Comparison of ENCODE assay signal across 20 cellular contexts in the genomic region with DNA sequence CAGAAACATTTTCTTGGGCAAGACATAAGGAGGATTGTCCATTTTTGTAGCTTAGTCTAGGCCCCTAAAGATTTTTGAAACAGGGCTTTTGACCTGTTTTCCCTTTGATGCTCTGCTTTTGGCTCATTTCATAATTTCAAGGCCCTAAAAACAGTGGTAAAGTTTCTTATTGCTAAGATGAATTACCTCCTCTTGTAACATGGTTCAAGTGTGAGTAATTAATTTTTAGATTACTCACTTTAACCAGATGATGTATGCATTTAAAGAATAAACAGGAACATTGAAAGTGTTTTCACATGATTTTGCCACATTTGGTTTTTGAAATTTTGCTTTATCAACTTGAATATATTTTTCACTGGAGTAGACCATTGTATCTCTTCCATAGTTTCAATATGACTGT. TPM values are rescaled to one million over a fixed set of nuclear protein-coding genes. Genes with fewer than 3 reads are reported as not detected.
A peak's percentile ranks its signal among the peaks of the same experiment; 100 is the strongest.
DNase-seq lines count a peak whose midpoint lies in the region; ATAC-seq and TF ChIP-seq lines count a peak whose summit lies in the region.
"Had no signal": no experiment of that assay in that cellular context is flagged by ENCODE, and none has a peak within 500 bp of the region (broad histone marks: within the 10 kb centered on the region; RNA-seq: fewer than 3 reads in every experiment).

No MANE protein-coding gene starts in this region.

- H2AFZ ChIP-seq in OCI-LY1 (ENCODE audit: low read length), result no peak overlapping the region
- H2AFZ ChIP-seq: GM23248 had no signal

- H3F3A ChIP-seq in OCI-LY1 (ENCODE audit: insufficient read depth, low read length), result no peaks in the 10 kb centered on the region

- peaks cover 0 to 9% (median 0%) of the 10 kb centered on the region in 11 experiments; a peak in 1 of 22 replicates for H3K27me3 ChIP-seq in BLaER1 treated with 17β-estradiol and CSF1 and Interleukin-3, amounts not matched to agents 10 nM and 100 nM
- no peaks in the 10 kb centered on the region for H3K27me3 ChIP-seq in OCI-LY1 (ENCODE audit: insufficient read depth, low read length)
- H3K27me3 ChIP-seq: BE2C had no signal

- in situ Hi-C loops in GM13977 (cut with MboI; ENCODE audit: low pct_unique_long_range_greater_than_20kb, low sequenced_read_pairs, unreplicated experiment), result no loop called here

- H3K79me2 ChIP-seq in OCI-LY1 (ENCODE audit: insufficient read depth, low read length), result peaks cover 3% of the 10 kb centered on the region; the same call in 1 of the 2 replicates

- peak; percentile 46 for ATAC-seq in stimulated activated effector memory CD8-positive, alpha-beta T cell treated with anti-CD3 and anti-CD28 coated beads, Interleukin-12 subunit alpha, Interleukin-12 subunit beta, amount 100 ng/mL, for 72 hours
- ATAC-seq: GM12878, K562 had no signal

- H4K20me1 ChIP-seq in BLaER1 treated with 17β-estradiol and CSF1 and Interleukin-3, amounts not matched to agents 10 nM and 100 nM, result no peaks in the 10 kb centered on the region
- no peaks in the 10 kb centered on the region for H4K20me1 ChIP-seq in OCI-LY1 (ENCODE audit: insufficient read depth, low read length)

- no peaks in the 10 kb centered on the region for H3K9me3 Mint-ChIP-seq in stimulated activated effector memory CD8-positive, alpha-beta T cell treated with anti-CD3 and anti-CD28 coated beads, Interleukin-12 subunit alpha, Interleukin-12 subunit beta, amount 100 ng/mL, for 72 hours
- H3K9me3 Mint-ChIP-seq: CD14-positive monocyte; CD4-positive, alpha-beta memory T cell had no signal

- H3K9me2 ChIP-seq in OCI-LY1 (ENCODE audit: low read depth, low read length), result no peaks in the 10 kb centered on the region

- H3K4me2 ChIP-seq in BLaER1 treated with 17β-estradiol and CSF1 and Interleukin-3, amounts not matched to agents 10 nM and 100 nM, result peak overlapping the region; percentile 80 to 97 (median 90)
- H3K4me2 ChIP-seq in OCI-LY1 (ENCODE audit: low read length), result peak overlapping the region; percentile 73

- peaks cover 59 to 96% (median 67%) of the 10 kb centered on the region in 10 experiments for H3K4me1 ChIP-seq in BLaER1 treated with 17β-estradiol and CSF1 and Interleukin-3, amounts not matched to agents 10 nM and 100 nM
- peaks cover 54% of the 10 kb centered on the region for H3K4me1 ChIP-seq in OCI-LY1 (ENCODE audit: insufficient read depth, low read length, severe bottlenecking)
- H3K4me1 ChIP-seq: BE2C had no signal

- DNase-seq in Jurkat, Clone E6-1 (ENCODE audit: low read depth, low spot score), result no peak
- DNase-seq in stimulated activated effector memory CD8-positive, alpha-beta T cell treated with anti-CD3 and anti-CD28 coated beads, Interleukin-12 subunit alpha, Interleukin-12 subunit beta, amount 100 ng/mL, for 72 hours (ENCODE audit: low spot score in 2 of 2), result no peak
- DNase-seq in GM13977 (ENCODE audit: low spot score), result no peak
- no peak for DNase-seq in activated CD4-positive, alpha-beta T cell treated with anti-CD3 and anti-CD28 coated beads for 1 hour
- no peak for DNase-seq in DMS79 treated with DMSO at 0.1 percent for 48 hours (lab: John Stamatoyannopoulos, UW)
- DNase-seq in GOT3 (lab: John Stamatoyannopoulos, UW), result no peak
- DNase-seq: ACHN; BE2C; CD4-positive, alpha-beta memory T cell; DMS153; DMS79; EL; GM23248; HCEC 1CT had no signal

- no peaks in the 10 kb centered on the region for H3K36me3 Mint-ChIP-seq in stimulated activated effector memory CD8-positive, alpha-beta T cell treated with anti-CD3 and anti-CD28 coated beads, Interleukin-12 subunit alpha, Interleukin-12 subunit beta, amount 100 ng/mL, for 72 hours
- H3K36me3 Mint-ChIP-seq: CD4-positive, alpha-beta memory T cell had no signal

- H3K9me3 ChIP-seq in BLaER1 treated with 17β-estradiol and CSF1 and Interleukin-3, amounts not matched to agents 10 nM and 100 nM (replicated peaks in 1 of 11), result peaks cover 0 to 37% (median 0%) of the 10 kb centered on the region in 11 experiments; a peak in 9 of 22 replicates
- H3K9me3 ChIP-seq in OCI-LY1 (ENCODE audit: low read length), result no peaks in the 10 kb centered on the region
- H3K9me3 ChIP-seq: BE2C had no signal

- peak overlapping the region; percentile 16 to 81 (median 73); a peak in 21 of 22 replicates for H3K27ac ChIP-seq in BLaER1 treated with 17β-estradiol and CSF1 and Interleukin-3, amounts not matched to agents 10 nM and 100 nM
- H3K27ac ChIP-seq in OCI-LY1 (ENCODE audit: low read depth, low read length, poor library complexity, severe bottlenecking), result peak overlapping the region; percentile 88
- H3K27ac ChIP-seq: GM23248, HL-60 had no signal

- no peak overlapping the region for H3K4me3 Mint-ChIP-seq in stimulated activated effector memory CD8-positive, alpha-beta T cell treated with anti-CD3 and anti-CD28 coated beads, Interleukin-12 subunit alpha, Interleukin-12 subunit beta, amount 100 ng/mL, for 72 hours
- H3K4me3 Mint-ChIP-seq: CD14-positive monocyte; CD4-positive, alpha-beta memory T cell had no signal

- H3K27ac Mint-ChIP-seq in stimulated activated effector memory CD8-positive, alpha-beta T cell treated with anti-CD3 and anti-CD28 coated beads, Interleukin-12 subunit alpha, Interleukin-12 subunit beta, amount 100 ng/mL, for 72 hours, result no peak overlapping the region
- H3K27ac Mint-ChIP-seq: CD14-positive monocyte; CD4-positive, alpha-beta memory T cell had no signal

- peaks cover 0 to 51% (median 12%) of the 10 kb centered on the region in 11 experiments; a peak in 10 of 22 replicates for H3K36me3 ChIP-seq in BLaER1 treated with 17β-estradiol and CSF1 and Interleukin-3, amounts not matched to agents 10 nM and 100 nM
- peaks cover 31% of the 10 kb centered on the region for H3K36me3 ChIP-seq in OCI-LY1 (ENCODE audit: insufficient read depth, low read length)
- H3K36me3 ChIP-seq: BE2C had no signal

- peak overlapping the region; percentile 18 to 92 (median 66); a peak in 19 of 20 replicates for H3K4me3 ChIP-seq in BLaER1 treated with 17β-estradiol and CSF1 and Interleukin-3, amounts not matched to agents 10 nM and 100 nM
- H3K4me3 ChIP-seq in Jurkat, Clone E6-1 (ENCODE audit: low read length), result peak overlapping the region; percentile 60
- H3K4me3 ChIP-seq in OCI-LY1 (ENCODE audit: low read depth, low read length, poor library complexity, severe bottlenecking), result peak overlapping the region; percentile 75
- H3K4me3 ChIP-seq: GM12878, GM23248, K562 had no signal

- H3K9ac ChIP-seq in BLaER1 treated with 17β-estradiol and CSF1 and Interleukin-3, amounts not matched to agents 10 nM and 100 nM, result peak overlapping the region; percentile 41 to 85 (median 75)
- peak overlapping the region; percentile 81 for H3K9ac ChIP-seq in OCI-LY1 (ENCODE audit: low read length)
- H3K9ac ChIP-seq: GM23248 had no signal

- peaks cover 10% of the 10 kb centered on the region for H3K4me1 Mint-ChIP-seq in stimulated activated effector memory CD8-positive, alpha-beta T cell treated with anti-CD3 and anti-CD28 coated beads, Interleukin-12 subunit alpha, Interleukin-12 subunit beta, amount 100 ng/mL, for 72 hours

- TF ChIP-seq CTCF in OCI-LY1 (IDR thresholded peaks at IDR 0.05; ENCODE audit: low read length) (no peak), GM13977 (IDR thresholded peaks at IDR 0.05; ENCODE audit: extremely low read depth, insufficient read depth, missing control alignments) (no peak)

RNA-seq across cellular contexts. Expression of gene RAG2, which starts 1.2 kb away (rescaled TPM):
- polyA plus RNA-seq in Jurkat, Clone E6-1 (2012; ENCODE audit: insufficient read depth, insufficient read length), result not detected
- polyA plus RNA-seq: CD14-positive monocyte; CD4-positive, alpha-beta memory T cell; GM12878; GM23248 had no signal

RNA-seq across cellular contexts. Expression of gene IFTAP, which starts 2.6 kb away (rescaled TPM):
- not detected for polyA plus RNA-seq in Jurkat, Clone E6-1 (2012; ENCODE audit: insufficient read depth, insufficient read length)

RNA-seq across cellular contexts. Expression of gene RAG1, which starts 29.1 kb away (rescaled TPM):
- 0.17 TPM for polyA plus RNA-seq in Jurkat, Clone E6-1 (2012; ENCODE audit: insufficient read depth, insufficient read length)
